ENCODE assay signal across 11 cellular contexts in genomic region chr14:81668626-81669274, GRCh38.
"Had no signal": no experiment of that assay in that cellular context is flagged by ENCODE, and none has a peak within 500 bp of the region (broad histone marks: within the 10 kb centered on the region; RNA-seq: fewer than 3 reads in every experiment).

No MANE protein-coding gene starts in this region.

- H3K4me1 ChIP-seq: HAP-1 had no signal

- H3K9ac ChIP-seq: GM23248 had no signal

- H3K27ac ChIP-seq: GM23248 had no signal

- H3K36me3 ChIP-seq: HAP-1 had no signal

- H3K4me2 ChIP-seq: GM23338 had no signal

- H3K9me3 ChIP-seq: HAP-1 had no signal

- FAIRE-seq: H1, H54 had no signal

- H3K4me3 ChIP-seq: GM23248, GM23338, HAP-1 had no signal

- DNase-seq: GM23248, GOT3, H7, H9, HCEC 1CT, HFFc6 had no signal

- H2AFZ ChIP-seq: GM23248, GM23338 had no signal

- ATAC-seq: GM23338, HCT116 had no signal
